Comparison of ENCODE assay signal across 25 cellular contexts in genomic region chrX:2503591-2504500, GRCh38. TPM values are rescaled to one million over a fixed set of nuclear protein-coding genes. Genes with fewer than 3 reads are reported as not detected.
DNase-seq lines count a peak whose midpoint lies in the region; ATAC-seq and TF ChIP-seq lines count a peak whose summit lies in the region.
"Had no signal": no experiment of that assay in that cellular context is flagged by ENCODE, and none has a peak within 500 bp of the region (broad histone marks: within the 10 kb centered on the region; RNA-seq: fewer than 3 reads in every experiment).

No MANE protein-coding gene starts in this region.

- no peak overlapping the region for H3K4me3 ChIP-seq in naive thymus-derived CD4-positive, alpha-beta T cell (ENCODE audit: low read length)
- H3K4me3 ChIP-seq in spleen (no peak overlapping the region), MM.1S (ENCODE audit: low read length) (no peak overlapping the region), left ventricle myocardium inferior (no peak overlapping the region)
- H3K4me3 ChIP-seq: body of pancreas, colonic mucosa, psoas muscle, suprapubic skin, vagina had no signal

- H3K4me1 ChIP-seq in naive thymus-derived CD4-positive, alpha-beta T cell (ENCODE audit: control insufficient read depth in 2 of 2, insufficient read depth in 2 of 2, low read length in 2 of 2): peaks cover 0 to 7% of the 10 kb centered on the region in 2 donors
- peaks cover 9 to 19% (median 13%) of the 10 kb centered on the region in 6 donors for H3K4me1 ChIP-seq in spleen
- H3K4me1 ChIP-seq in MM.1S (ENCODE audit: low read length): no peaks in the 10 kb centered on the region
- H3K4me1 ChIP-seq in left ventricle myocardium inferior: peaks cover 17% of the 10 kb centered on the region
- H3K4me1 ChIP-seq: psoas muscle had no signal

- H3K36me3 Mint-ChIP-seq in activated naive CD4-positive, alpha-beta T cell treated with anti-CD3 and anti-CD28 coated beads, Interleukin-2, amount 10 ng/mL, durations not matched to agents 7 days and 5 days: no peaks in the 10 kb centered on the region
- peaks cover 2% of the 10 kb centered on the region for H3K36me3 Mint-ChIP-seq in activated naive CD8-positive, alpha-beta T cell treated with anti-CD3 and anti-CD28 coated beads, Interleukin-2, amount 50 U/mL, for 24 hours (ENCODE audit: low read depth)
- peaks cover 0 to 2% (median 0%) of the 10 kb centered on the region in 5 donors for H3K36me3 Mint-ChIP-seq in naive thymus-derived CD4-positive, alpha-beta T cell
- H3K36me3 Mint-ChIP-seq: naive thymus-derived CD8-positive, alpha-beta T cell; stimulated activated memory B cell treated with anti-CD40 and anti-IgM and Interleukin-4, amounts not matched to agents 10 μg/mL and 1 μg/mL and 100 μg/mL, for 72 hours; WTC11 had no signal

- H2AFZ ChIP-seq in MM.1S (ENCODE audit: low read length): no peak overlapping the region

- peaks cover 14% of the 10 kb centered on the region for H3K4me1 Mint-ChIP-seq in activated naive CD4-positive, alpha-beta T cell treated with anti-CD3 and anti-CD28 coated beads, Interleukin-2, amount 10 ng/mL, durations not matched to agents 7 days and 5 days
- H3K4me1 Mint-ChIP-seq in activated naive CD8-positive, alpha-beta T cell treated with anti-CD3 and anti-CD28 coated beads, Interleukin-2, amount 50 U/mL, for 24 hours: peaks cover 11% of the 10 kb centered on the region
- H3K4me1 Mint-ChIP-seq in naive thymus-derived CD4-positive, alpha-beta T cell: peaks cover 2 to 20% (median 13%) of the 10 kb centered on the region in 7 donors

- POLR2A ChIA-PET in naive thymus-derived CD4-positive, alpha-beta T cell (lab: Charles Lee): no interaction called here

- 85 to 93% (median 92%) methylated on average over 11 to 13 of the region's 13 CpGs for WGBS in spleen, 5 donors

- no peaks in the 10 kb centered on the region for H3K9me3 Mint-ChIP-seq in activated naive CD4-positive, alpha-beta T cell treated with anti-CD3 and anti-CD28 coated beads, Interleukin-2, amount 10 ng/mL, durations not matched to agents 7 days and 5 days
- H3K9me3 Mint-ChIP-seq in activated naive CD8-positive, alpha-beta T cell treated with anti-CD3 and anti-CD28 coated beads, Interleukin-2, amount 50 U/mL, for 24 hours: no peaks in the 10 kb centered on the region
- no peaks in the 10 kb centered on the region for H3K9me3 Mint-ChIP-seq in naive thymus-derived CD4-positive, alpha-beta T cell
- H3K9me3 Mint-ChIP-seq: HFFc6; naive thymus-derived CD8-positive, alpha-beta T cell; stimulated activated memory B cell treated with anti-CD40 and anti-IgM and Interleukin-4, amounts not matched to agents 10 μg/mL and 1 μg/mL and 100 μg/mL, for 72 hours; WTC11 had no signal

- peaks cover 8% of the 10 kb centered on the region for H3K27me3 Mint-ChIP-seq in activated naive CD4-positive, alpha-beta T cell treated with anti-CD3 and anti-CD28 coated beads, Interleukin-2, amount 10 ng/mL, durations not matched to agents 7 days and 5 days
- H3K27me3 Mint-ChIP-seq in activated naive CD8-positive, alpha-beta T cell treated with anti-CD3 and anti-CD28 coated beads, Interleukin-2, amount 50 U/mL, for 24 hours: no peaks in the 10 kb centered on the region
- peaks cover 0 to 3% (median 0%) of the 10 kb centered on the region in 5 donors for H3K27me3 Mint-ChIP-seq in naive thymus-derived CD4-positive, alpha-beta T cell
- H3K27me3 Mint-ChIP-seq: stimulated activated memory B cell treated with anti-CD40 and anti-IgM and Interleukin-4, amounts not matched to agents 10 μg/mL and 1 μg/mL and 100 μg/mL, for 72 hours had no signal

- no peaks in the 10 kb centered on the region for H3K27me3 ChIP-seq in naive thymus-derived CD4-positive, alpha-beta T cell (ENCODE audit: control insufficient read depth in 2 of 2, insufficient read depth in 2 of 2, low read length in 2 of 2)
- H3K27me3 ChIP-seq in spleen (replicated peaks in 1 of 7) (no peaks in the 10 kb centered on the region), MM.1S (replicated peaks; ENCODE audit: insufficient read depth, low read length) (no peaks in the 10 kb centered on the region), left ventricle myocardium inferior (ENCODE audit: low read depth) (no peaks in the 10 kb centered on the region)
- H3K27me3 ChIP-seq: body of pancreas, colonic mucosa, suprapubic skin, vagina had no signal

- no peaks in the 10 kb centered on the region for H3K36me3 ChIP-seq in naive thymus-derived CD4-positive, alpha-beta T cell (ENCODE audit: control insufficient read depth in 2 of 3, insufficient read depth in 3 of 3, low read length in 3 of 3)
- no peaks in the 10 kb centered on the region for H3K36me3 ChIP-seq in spleen
- H3K36me3 ChIP-seq in MM.1S (replicated peaks; ENCODE audit: insufficient read depth, low read length): no peaks in the 10 kb centered on the region
- no peaks in the 10 kb centered on the region for H3K36me3 ChIP-seq in left ventricle myocardium inferior
- H3K36me3 ChIP-seq: colonic mucosa, suprapubic skin, vagina had no signal

- TF ChIP-seq POLR2A in spleen (IDR thresholded peaks at IDR 0.05): no peak

- H3K4me2 ChIP-seq in MM.1S (ENCODE audit: low read depth, low read length): no peak overlapping the region

- no peaks in the 10 kb centered on the region for H3K9me2 ChIP-seq in MM.1S (replicated peaks; ENCODE audit: insufficient read depth, low read length)

- intact Hi-C loops in naive thymus-derived CD4-positive, alpha-beta T cell (cut with micrococcal nuclease): loop anchor here (5.0 kb wide), 3 partner anchors 103 to 842 kb away; no protein-coding TSS in a partner anchor
- intact Hi-C loops in spleen (cut with DNase I; ENCODE audit: low total_unique reads): no loop called here
- intact Hi-C loops in left ventricle myocardium inferior (cut with micrococcal nuclease): no loop called here

- H3K27ac ChIP-seq in naive thymus-derived CD4-positive, alpha-beta T cell (ENCODE audit: low read depth, low read length): no peak overlapping the region
- no peak overlapping the region for H3K27ac ChIP-seq in spleen
- no peak overlapping the region for H3K27ac ChIP-seq in MM.1S (ENCODE audit: low read length)
- H3K27ac ChIP-seq in left ventricle myocardium inferior (replicated peaks): no peak overlapping the region
- H3K27ac ChIP-seq: body of pancreas, colonic mucosa, psoas muscle, RWPE1, vagina had no signal

- peaks cover 15% of the 10 kb centered on the region for H3K79me2 ChIP-seq in MM.1S (ENCODE audit: low read length)

- DNase-seq in activated naive CD4-positive, alpha-beta T cell treated with anti-CD3 and anti-CD28 coated beads, Interleukin-2, amount 10 ng/mL, durations not matched to agents 7 days and 5 days: no peak
- no peak for DNase-seq in activated naive CD4-positive, alpha-beta T cell treated with Interleukin-2 at 50 U/mL for 16 hours
- no peak for DNase-seq in activated naive CD8-positive, alpha-beta T cell treated with anti-CD3 and anti-CD28 coated beads, Interleukin-2, amount 50 U/mL, for 24 hours
- DNase-seq in naive thymus-derived CD4-positive, alpha-beta T cell: no peak
- DNase-seq in spleen: peak; percentile 54
- DNase-seq in iPS-NIHi11 (ENCODE audit: low spot score): no peak
- DNase-seq in MM.1S: no peak
- DNase-seq in left ventricle myocardium inferior: no peak
- DNase-seq: body of pancreas; C1 segment of cervical spinal cord; GDM1; HFFc6; mammary epithelial cell; naive thymus-derived CD8-positive, alpha-beta T cell; NCI-H187; NCI-H69; psoas muscle; stimulated activated CD4-positive, alpha-beta T cell treated with anti-CD3 and anti-CD28 coated beads, Interleukin-2, amount 100 ng/mL, for 24 hours had no signal

- H4K20me1 ChIP-seq in MM.1S (ENCODE audit: insufficient read depth, low read length): no peaks in the 10 kb centered on the region

- no peaks in the 10 kb centered on the region for H3K9me3 ChIP-seq in naive thymus-derived CD4-positive, alpha-beta T cell (ENCODE audit: control insufficient read depth in 2 of 3, low read length in 3 of 3)
- no peaks in the 10 kb centered on the region for H3K9me3 ChIP-seq in spleen
- no peaks in the 10 kb centered on the region for H3K9me3 ChIP-seq in MM.1S (replicated peaks; ENCODE audit: insufficient read depth, low read length)
- no peaks in the 10 kb centered on the region for H3K9me3 ChIP-seq in left ventricle myocardium inferior (replicated peaks)
- H3K9me3 ChIP-seq: body of pancreas, colonic mucosa, psoas muscle, suprapubic skin, vagina had no signal

- H3K4me3 Mint-ChIP-seq in activated naive CD4-positive, alpha-beta T cell treated with anti-CD3 and anti-CD28 coated beads, Interleukin-2, amount 10 ng/mL, durations not matched to agents 7 days and 5 days: no peak overlapping the region
- H3K4me3 Mint-ChIP-seq in activated naive CD8-positive, alpha-beta T cell treated with anti-CD3 and anti-CD28 coated beads, Interleukin-2, amount 50 U/mL, for 24 hours: peak overlapping the region; percentile 34
- peak overlapping the region in 3 of 10 donors; percentile 0 to 71 (median 21) for H3K4me3 Mint-ChIP-seq in naive thymus-derived CD4-positive, alpha-beta T cell
- H3K4me3 Mint-ChIP-seq: stimulated activated memory B cell treated with anti-CD40 and anti-IgM and Interleukin-4, amounts not matched to agents 10 μg/mL and 1 μg/mL and 100 μg/mL, for 72 hours; WTC11 had no signal

- H3K27ac Mint-ChIP-seq in activated naive CD4-positive, alpha-beta T cell treated with anti-CD3 and anti-CD28 coated beads, Interleukin-2, amount 10 ng/mL, durations not matched to agents 7 days and 5 days: peak overlapping the region; percentile 52
- H3K27ac Mint-ChIP-seq in activated naive CD8-positive, alpha-beta T cell treated with anti-CD3 and anti-CD28 coated beads, Interleukin-2, amount 50 U/mL, for 24 hours: no peak overlapping the region
- peak overlapping the region in 7 of 9 donors; percentile 18 to 64 (median 31) for H3K27ac Mint-ChIP-seq in naive thymus-derived CD4-positive, alpha-beta T cell
- H3K27ac Mint-ChIP-seq: stimulated activated memory B cell treated with anti-CD40 and anti-IgM and Interleukin-4, amounts not matched to agents 10 μg/mL and 1 μg/mL and 100 μg/mL, for 72 hours had no signal

- H3K9ac ChIP-seq in MM.1S (ENCODE audit: low read length): no peak overlapping the region

- ATAC-seq in activated naive CD8-positive, alpha-beta T cell treated with anti-CD3 and anti-CD28 coated beads, Interleukin-2, amount 50 U/mL, for 24 hours: no peak
- no peak for ATAC-seq in naive thymus-derived CD4-positive, alpha-beta T cell
- ATAC-seq: body of pancreas; naive thymus-derived CD8-positive, alpha-beta T cell; psoas muscle; SK-N-SH treated with all-trans-retinoic acid at 6 μM for 48 hours; stimulated activated memory B cell treated with anti-CD40 and anti-IgM and Interleukin-4, amounts not matched to agents 10 μg/mL and 1 μg/mL and 100 μg/mL, for 72 hours; WTC11 had no signal

- no peak for TF ChIP-seq CTCF in spleen (IDR thresholded peaks at IDR 0.05 in 8 of 11, conservative IDR thresholded peaks at IDR 0.05 in 3 of 11)
- no peak for TF ChIP-seq CTCF in MM.1S (IDR thresholded peaks at IDR 0.05; ENCODE audit: low read length)
- TF ChIP-seq CTCF in left ventricle myocardium inferior (IDR thresholded peaks at IDR 0.05; ENCODE audit: borderline replicate concordance): no peak

- CTCF ChIA-PET in activated naive CD4-positive, alpha-beta T cell treated with anti-CD3 and anti-CD28 coated beads, Interleukin-2, amount 10 ng/mL, durations not matched to agents 7 days and 5 days (lab: Charles Lee): no interaction called here
- CTCF ChIA-PET in naive thymus-derived CD4-positive, alpha-beta T cell (lab: Charles Lee): no interaction called here

- no peaks in the 10 kb centered on the region for H3F3A ChIP-seq in MM.1S (ENCODE audit: insufficient read depth, low read length)

RNA-seq across cellular contexts. Expression of gene DHRSX, which starts 3.1 kb away (rescaled TPM):
- 10 to 100 TPM; 15.6 to 26.2 (median 20.4) TPM for total RNA-seq in naive thymus-derived CD4-positive, alpha-beta T cell
- polyA plus RNA-seq in naive thymus-derived CD4-positive, alpha-beta T cell: 10 to 100 TPM; 15.0 to 16.2 TPM
- 10 to 100 TPM; 18.7 to 29.6 (median 26.6) TPM for total RNA-seq in spleen
- 1 to 10 TPM; 5.5 to 9.2 (median 6.6) TPM for polyA plus RNA-seq in spleen
- total RNA-seq in left ventricle myocardium inferior: 35.3 TPM

RNA-seq across cellular contexts. Expression of gene ZBED1, which starts 3.1 kb away (rescaled TPM):
- 10 to 100 TPM; 23.7 to 37.0 (median 27.4) TPM for total RNA-seq in naive thymus-derived CD4-positive, alpha-beta T cell
- 10 to 100 TPM; 33.3 to 44.3 TPM for polyA plus RNA-seq in naive thymus-derived CD4-positive, alpha-beta T cell
- total RNA-seq in spleen (10 to 100 TPM; 39.2 to 65.7 (median 45.1) TPM), left ventricle myocardium inferior (64.8 TPM)
- 10 to 100 TPM; 11.3 to 24.2 (median 14.5) TPM for polyA plus RNA-seq in spleen

Comparison
In these comparisons a context has a peak if more than half of its experiments do, and no peak if none do; other contexts are left out.
1. intact Hi-C loops: an anchor here in naive thymus-derived CD4-positive, alpha-beta T cell (5.0 kb wide); none called in spleen and left ventricle myocardium inferior.